1 cellular context compared by ENCODE assay signal in genomic region chr7:66075590-66076458, GRCh38.
TF ChIP-seq lines count a peak whose summit lies in the region.

ASL (plus strand) TSS chr7:66075819; CDS start chr7:66076082, 263 bp downstream.

TF ChIP-seq in HepG2, 621 proteins besides CTCF, POLR2A, EP300 and RAD21 (continued from another document and continues in another):
- no peak for TF ChIP-seq HMGXB3 (CRISPR knock-in tag; IDR thresholded peaks at IDR 0.05; ENCODE audit: borderline replicate concordance)
- TF ChIP-seq ZNF772 (CRISPR knock-in tag; IDR thresholded peaks at IDR 0.05): peak; percentile 18; the same call in 1 of the 2 replicates
- peak; percentile 61 for TF ChIP-seq E2F5 (CRISPR knock-in tag; conservative IDR thresholded peaks at IDR 0.05)
- no peak; the same call in 1 of the 2 replicates for TF ChIP-seq ZBTB8A (CRISPR knock-in tag; IDR thresholded peaks at IDR 0.05; ENCODE audit: borderline replicate concordance, low read depth)
- no peak; the same call in 1 of the 2 replicates for TF ChIP-seq NR0B2 (CRISPR knock-in tag; IDR thresholded peaks at IDR 0.05)
- no peak for TF ChIP-seq ZNF142 (CRISPR knock-in tag; IDR thresholded peaks at IDR 0.05)
- TF ChIP-seq U2AF2 (IDR thresholded peaks at IDR 0.05; ENCODE audit: low read depth, low read length): no peak
- TF ChIP-seq BRF2 (CRISPR knock-in tag; IDR thresholded peaks at IDR 0.05): peak; percentile 55; the same call in 1 of the 2 replicates
- peak; percentile 69; the same call in 1 of the 2 replicates for TF ChIP-seq MEIS2 (CRISPR knock-in tag; IDR thresholded peaks at IDR 0.05)
- peak; percentile 91; the same call in 1 of the 2 replicates for TF ChIP-seq KLF15 (CRISPR knock-in tag; IDR thresholded peaks at IDR 0.05; ENCODE audit: borderline replicate concordance)
- no peak for TF ChIP-seq TCF7 (IDR thresholded peaks at IDR 0.05; ENCODE audit: low read depth)
- TF ChIP-seq ZNF260 (CRISPR knock-in tag; IDR thresholded peaks at IDR 0.05; ENCODE audit: borderline replicate concordance, low read depth): no peak
- TF ChIP-seq GRHL1 (CRISPR knock-in tag; conservative IDR thresholded peaks at IDR 0.05): no peak
- TF ChIP-seq RFX3 (CRISPR knock-in tag; IDR thresholded peaks at IDR 0.05): no peak
- no peak for TF ChIP-seq RCOR2 (CRISPR knock-in tag; IDR thresholded peaks at IDR 0.05)
- TF ChIP-seq ZNF607 (CRISPR knock-in tag; IDR thresholded peaks at IDR 0.05; ENCODE audit: borderline replicate concordance): peak; percentile 68; the same call in 1 of the 2 replicates
- TF ChIP-seq ZMAT3 (CRISPR knock-in tag; conservative IDR thresholded peaks at IDR 0.05): 0 out of 2 replicates have a peak, but pooled peaks have one; percentile 76
- TF ChIP-seq PHF8 (CRISPR knock-in tag; IDR thresholded peaks at IDR 0.05): peak; percentile 73
- no peak for TF ChIP-seq ZNF354B (CRISPR knock-in tag; IDR thresholded peaks at IDR 0.05)
- TF ChIP-seq CHD4 (IDR thresholded peaks at IDR 0.05; ENCODE audit: borderline replicate concordance, low read length): no peak
- no peak for TF ChIP-seq ZC3H4 (CRISPR knock-in tag; IDR thresholded peaks at IDR 0.05; ENCODE audit: borderline replicate concordance)
- peak; percentile 64; the same call in 1 of the 2 replicates for TF ChIP-seq BRD4 (CRISPR knock-in tag; IDR thresholded peaks at IDR 0.05)
- TF ChIP-seq GFI1 (CRISPR knock-in tag; IDR thresholded peaks at IDR 0.05; ENCODE audit: borderline replicate concordance): peak; percentile 57; the same call in 1 of the 2 replicates
- no peak for TF ChIP-seq ZNF850 (CRISPR knock-in tag; conservative IDR thresholded peaks at IDR 0.05)
- TF ChIP-seq GTF2F1 (IDR thresholded peaks at IDR 0.05; ENCODE audit: low read length): no peak
- peak; percentile 80 for TF ChIP-seq KDM2A (CRISPR knock-in tag; IDR thresholded peaks at IDR 0.05; ENCODE audit: borderline replicate concordance, low read depth)
- no peak; the same call in 1 of the 2 replicates for TF ChIP-seq ESRRA (CRISPR knock-in tag; IDR thresholded peaks at IDR 0.05; ENCODE audit: low read depth)
- no peak for TF ChIP-seq CEBPZ (IDR thresholded peaks at IDR 0.05; ENCODE audit: low read length)
- no peak for TF ChIP-seq NR3C1 (CRISPR knock-in tag; IDR thresholded peaks at IDR 0.05)
- TF ChIP-seq MEIS1 (CRISPR knock-in tag; IDR thresholded peaks at IDR 0.05; ENCODE audit: borderline replicate concordance): no peak
- TF ChIP-seq HBP1 (CRISPR knock-in tag; IDR thresholded peaks at IDR 0.05; ENCODE audit: low read depth): no peak
- TF ChIP-seq ZSCAN9 (CRISPR knock-in tag; IDR thresholded peaks at IDR 0.05; ENCODE audit: borderline replicate concordance): no peak
- no peak for TF ChIP-seq ZNF567 (CRISPR knock-in tag; IDR thresholded peaks at IDR 0.05; ENCODE audit: borderline replicate concordance)
- peak; percentile 85; the same call in 1 of the 2 replicates for TF ChIP-seq REPIN1 (CRISPR knock-in tag; IDR thresholded peaks at IDR 0.05; ENCODE audit: borderline replicate concordance, low read depth)
- no peak for TF ChIP-seq EZH2 (conservative IDR thresholded peaks at IDR 0.05; ENCODE audit: low read depth, low read length)
- TF ChIP-seq AHR (CRISPR knock-in tag; IDR thresholded peaks at IDR 0.05): no peak
- TF ChIP-seq ZNF383 (CRISPR knock-in tag; IDR thresholded peaks at IDR 0.05; ENCODE audit: borderline replicate concordance): no peak
